Comparison of ENCODE assay signal across 30 cellular contexts in the genomic region with DNA sequence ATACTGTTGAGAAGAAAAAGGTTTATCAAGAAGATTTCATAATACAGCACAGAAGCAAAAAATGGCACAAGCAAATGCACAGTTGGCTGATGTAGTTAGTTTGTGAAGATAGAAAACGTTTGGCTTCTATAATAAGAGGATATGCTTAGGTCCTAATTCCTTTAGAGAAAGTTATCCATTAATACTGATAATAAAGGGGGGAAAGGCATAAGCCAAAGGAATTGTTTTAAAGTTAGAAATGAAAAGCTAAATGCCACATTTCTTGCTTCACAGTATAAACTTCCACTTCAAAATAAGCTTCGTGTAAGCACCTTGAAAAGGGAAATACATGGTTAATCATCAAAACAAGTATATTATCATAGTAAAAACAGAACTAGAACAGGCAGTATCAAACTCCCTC. TPM values are rescaled to one million over a fixed set of nuclear protein-coding genes. Genes with fewer than 3 reads are reported as not detected.
"Had no signal": no experiment of that assay in that cellular context is flagged by ENCODE, and none has a peak within 500 bp of the region (broad histone marks: within the 10 kb centered on the region; RNA-seq: fewer than 3 reads in every experiment).

No MANE protein-coding gene starts in this region.

- H3K4me3 Mint-ChIP-seq: activated CD4-positive, alpha-beta T cell treated with anti-CD3 and anti-CD28 coated beads, Interleukin-2, amount 10 ng/mL, durations not matched to agents 24 days and 14 days; activated CD8-positive, alpha-beta T cell treated with anti-CD3 and anti-CD28 coated beads for 36 hours; activated T-cell treated with anti-CD3 and anti-CD28 coated beads, Interleukin-2, amount 50 U/mL, for 24 hours; IgD-negative memory B cell; T-helper 1 cell treated with Interleukin-12 subunit alpha and Interleukin-12 subunit beta and Interleukin-4 antibody, amounts not matched to agents 30 μg/mL and 1 μg/mL, for 36 hours; T-helper 2 cell treated with Interferon-gamma antibody and Interleukin-4, amounts not matched to agents 5 μg/mL and 100 μg/mL, for 36 hours had no signal

- H3K9me3 Mint-ChIP-seq: activated CD4-positive, alpha-beta T cell treated with anti-CD3 and anti-CD28 coated beads, Interleukin-2, amount 10 ng/mL, durations not matched to agents 24 days and 14 days; activated CD8-positive, alpha-beta T cell treated with anti-CD3 and anti-CD28 coated beads for 36 hours; activated T-helper 2 cell treated with anti-CD3 and anti-CD28 coated beads, Interferon-gamma antibody, Interleukin-2, Interleukin-4, amounts not matched to agents 10 μg/mL and 5 μg/mL and 100 μg/mL, durations not matched to agents 14 hours and 24 hours and 36 hours; T-helper 1 cell treated with Interleukin-12 subunit alpha and Interleukin-12 subunit beta and Interleukin-4 antibody, amounts not matched to agents 30 μg/mL and 1 μg/mL, for 36 hours; T-helper 2 cell treated with Interferon-gamma antibody and Interleukin-4, amounts not matched to agents 5 μg/mL and 100 μg/mL, for 36 hours had no signal

- DNase-seq: activated CD4-positive, alpha-beta T cell treated with anti-CD3 and anti-CD28 coated beads, Interleukin-2, amount 10 ng/mL, durations not matched to agents 24 days and 14 days; activated CD4-positive, alpha-beta T cell treated with anti-CD3 and anti-CD28 coated beads, Interleukin-2, amount 50 U/mL, for 4 hours; activated CD8-positive, alpha-beta T cell treated with anti-CD3 and anti-CD28 coated beads for 36 hours; activated gamma-delta T cell; activated naive CD4-positive, alpha-beta T cell treated with Interleukin-2 at 50 U/mL for 16 hours; activated T-cell treated with anti-CD3 and anti-CD28 coated beads, Interleukin-2, amount 50 U/mL, for 24 hours; adrenal gland; anterior cingulate cortex; cerebellar nuclear complex; Karpas-422; KBM-7; MG63; NCI-H1048; NCI-H1105 treated with DMSO at 0.1 percent for 48 hours; NCI-H1436; NCI-H1694; NCI-H1930; NCI-H446; NCI-H526 treated with DMSO at 0.1 percent for 48 hours; NCI-H774; SHP77; SJCRH30 had no signal

- H3K9me3 ChIP-seq: adrenal gland, MG63, SJCRH30 had no signal

- H3K27me3 Mint-ChIP-seq: activated CD4-positive, alpha-beta T cell treated with anti-CD3 and anti-CD28 coated beads, Interleukin-2, amount 10 ng/mL, durations not matched to agents 24 days and 14 days; activated CD8-positive, alpha-beta T cell treated with anti-CD3 and anti-CD28 coated beads for 36 hours; activated T-cell treated with anti-CD3 and anti-CD28 coated beads, Interleukin-2, amount 50 U/mL, for 24 hours; IgD-negative memory B cell had no signal

- H3K27ac Mint-ChIP-seq: activated CD4-positive, alpha-beta T cell treated with anti-CD3 and anti-CD28 coated beads, Interleukin-2, amount 10 ng/mL, durations not matched to agents 24 days and 14 days; activated CD8-positive, alpha-beta T cell treated with anti-CD3 and anti-CD28 coated beads for 36 hours; activated naive CD4-positive, alpha-beta T cell treated with anti-CD3 and anti-CD28 coated beads, Interleukin-2, amount 50 U/mL, for 72 hours; activated T-cell treated with anti-CD3 and anti-CD28 coated beads, Interleukin-2, amount 50 U/mL, for 24 hours; activated T-helper 2 cell treated with anti-CD3 and anti-CD28 coated beads, Interferon-gamma antibody, Interleukin-2, Interleukin-4, amounts not matched to agents 10 μg/mL and 5 μg/mL and 100 μg/mL, durations not matched to agents 14 hours and 24 hours and 36 hours; IgD-negative memory B cell; T-helper 1 cell treated with Interleukin-12 subunit alpha and Interleukin-12 subunit beta and Interleukin-4 antibody, amounts not matched to agents 30 μg/mL and 1 μg/mL, for 36 hours; T-helper 2 cell treated with Interferon-gamma antibody and Interleukin-4, amounts not matched to agents 5 μg/mL and 100 μg/mL, for 36 hours had no signal

- H3K4me3 ChIP-seq: adrenal gland, MG63, SJCRH30, SK-N-MC had no signal

- H3K27ac ChIP-seq: adrenal gland, SJCRH30, SK-N-MC had no signal

- H3K36me3 Mint-ChIP-seq: activated naive CD4-positive, alpha-beta T cell treated with anti-CD3 and anti-CD28 coated beads, Interleukin-2, amount 50 U/mL, for 72 hours; IgD-negative memory B cell had no signal

- H3K36me3 ChIP-seq: adrenal gland, MG63, SJCRH30 had no signal

- H3K4me1 Mint-ChIP-seq: activated CD4-positive, alpha-beta T cell treated with anti-CD3 and anti-CD28 coated beads, Interleukin-2, amount 10 ng/mL, durations not matched to agents 24 days and 14 days; IgD-negative memory B cell had no signal

- H3K27me3 ChIP-seq: adrenal gland, SJCRH30 had no signal

- H3K4me1 ChIP-seq: adrenal gland, SJCRH30 had no signal

RNA-seq across cellular contexts. Expression of a gene that starts 12.4 kb away (rescaled TPM):
- total RNA-seq: activated CD4-positive, alpha-beta T cell treated with anti-CD3 and anti-CD28 coated beads, Interleukin-2, amount 10 ng/mL, durations not matched to agents 24 days and 14 days; activated CD8-positive, alpha-beta memory T cell treated with anti-CD3 and anti-CD28 coated beads for 36 hours; activated CD8-positive, alpha-beta T cell treated with anti-CD3 and anti-CD28 coated beads for 36 hours; activated naive CD4-positive, alpha-beta T cell treated with anti-CD3 and anti-CD28 coated beads, Interleukin-2, amount 50 U/mL, for 72 hours; activated T-helper 2 cell treated with anti-CD3 and anti-CD28 coated beads, Interferon-gamma antibody, Interleukin-2, Interleukin-4, amounts not matched to agents 10 μg/mL and 5 μg/mL and 100 μg/mL, durations not matched to agents 14 hours and 24 hours and 36 hours; RPMI7951 had no signal
- polyA plus RNA-seq: IgD-negative memory B cell had no signal
